8 cellular contexts compared by ENCODE assay signal in genomic region chr2:127887452-127888219, GRCh38. TPM values are rescaled to one million over a fixed set of nuclear protein-coding genes. Genes with fewer than 3 reads are reported as not detected.
DNase-seq lines count a peak whose midpoint lies in the region; ATAC-seq lines count a peak whose summit lies in the region.

No MANE protein-coding gene starts in this region.

- no peak overlapping the region for H2AK5ac ChIP-seq in neuronal stem cell (ENCODE audit: low read depth, low read length)

- H3K9me3 Mint-ChIP-seq in T-helper 2 cell treated with Interferon-gamma antibody and Interleukin-4, amounts not matched to agents 5 μg/mL and 100 μg/mL, for 36 hours, result no peaks in the 10 kb centered on the region
- no peaks in the 10 kb centered on the region for H3K9me3 Mint-ChIP-seq in activated naive CD8-positive, alpha-beta T cell treated with anti-CD3 and anti-CD28 coated beads for 36 hours

- peaks cover 36% of the 10 kb centered on the region for H3K4me1 Mint-ChIP-seq in T-helper 2 cell treated with Interferon-gamma antibody and Interleukin-4, amounts not matched to agents 5 μg/mL and 100 μg/mL, for 36 hours (ENCODE audit: low read depth)
- H3K4me1 Mint-ChIP-seq in activated naive CD8-positive, alpha-beta T cell treated with anti-CD3 and anti-CD28 coated beads for 36 hours, result peaks cover 34% of the 10 kb centered on the region

- H4K91ac ChIP-seq in neuronal stem cell (ENCODE audit: low read depth, low read length, poor library complexity), result no peak overlapping the region

- no peaks in the 10 kb centered on the region for H3K9me3 ChIP-seq in iPS-18c (ENCODE audit: control insufficient read depth, insufficient read depth, low read length)
- no peaks in the 10 kb centered on the region for H3K9me3 ChIP-seq in subcutaneous abdominal adipose tissue (ENCODE audit: control insufficient read depth in 5 of 5, low read length in 5 of 5)
- no peaks in the 10 kb centered on the region for H3K9me3 ChIP-seq in neuronal stem cell (replicated peaks in 1 of 2; ENCODE audit: control insufficient read depth in 2 of 2, insufficient read depth in 1 of 2, low read depth in 1 of 2, low read length in 2 of 2)

- H3K27ac Mint-ChIP-seq in T-helper 2 cell treated with Interferon-gamma antibody and Interleukin-4, amounts not matched to agents 5 μg/mL and 100 μg/mL, for 36 hours, result no peak overlapping the region
- H3K27ac Mint-ChIP-seq in activated naive CD8-positive, alpha-beta T cell treated with anti-CD3 and anti-CD28 coated beads for 36 hours, result peak overlapping the region; percentile 74

- H2BK5ac ChIP-seq in neuronal stem cell (ENCODE audit: low read length), result no peak overlapping the region

- H3K27me3 ChIP-seq in subcutaneous abdominal adipose tissue (ENCODE audit: control insufficient read depth in 5 of 5, insufficient read depth in 4 of 5, low read length in 5 of 5), result no peaks in the 10 kb centered on the region
- no peaks in the 10 kb centered on the region for H3K27me3 ChIP-seq in neuronal stem cell (ENCODE audit: control insufficient read depth in 3 of 3, insufficient read depth in 3 of 3, low read depth in 1 of 3, low read length in 3 of 3)

- no peak overlapping the region for H3K23ac ChIP-seq in neuronal stem cell (ENCODE audit: low read depth, low read length, poor library complexity)

- peak overlapping the region; percentile 60 for H3K27ac ChIP-seq in subcutaneous abdominal adipose tissue (ENCODE audit: low read depth, low read length)
- H3K27ac ChIP-seq in neuronal stem cell (replicated peaks; ENCODE audit: low read length), result no peak overlapping the region

- no peak overlapping the region for H2AFZ ChIP-seq in neuronal stem cell (ENCODE audit: low read length)

- no peak overlapping the region for H3K18ac ChIP-seq in neuronal stem cell (ENCODE audit: low read length)

- peak overlapping the region; percentile 85 for H3K4me3 Mint-ChIP-seq in T-helper 2 cell treated with Interferon-gamma antibody and Interleukin-4, amounts not matched to agents 5 μg/mL and 100 μg/mL, for 36 hours
- peak overlapping the region; percentile 86 for H3K4me3 Mint-ChIP-seq in activated naive CD8-positive, alpha-beta T cell treated with anti-CD3 and anti-CD28 coated beads for 36 hours

- H3K14ac ChIP-seq in neuronal stem cell (ENCODE audit: low read length), result no peak overlapping the region

- H3K4me3 ChIP-seq in iPS-18c (ENCODE audit: insufficient read depth, low read depth, low read length), result peak overlapping the region; percentile 2; the same call in 1 of the 2 replicates
- H3K4me3 ChIP-seq in subcutaneous abdominal adipose tissue (ENCODE audit: low read depth in 1 of 5, low read length in 5 of 5), result peak overlapping the region; percentile 28 to 59 (median 55)
- peak overlapping the region in 1 of 2 donors; percentile 27 for H3K4me3 ChIP-seq in neuronal stem cell (ENCODE audit: low read length in 2 of 2)

- no peak overlapping the region for H3K4ac ChIP-seq in neuronal stem cell (ENCODE audit: low read length)

- peaks cover 4 to 30% (median 28%) of the 10 kb centered on the region in 5 donors for H3K4me1 ChIP-seq in subcutaneous abdominal adipose tissue (ENCODE audit: control insufficient read depth in 5 of 5, insufficient read depth in 5 of 5, low read length in 5 of 5)
- peaks cover 4 to 14% of the 10 kb centered on the region in 2 donors for H3K4me1 ChIP-seq in neuronal stem cell (ENCODE audit: control insufficient read depth in 2 of 2, insufficient read depth in 1 of 2, low read depth in 1 of 2, low read length in 2 of 2)

- DNase-seq in T-helper 2 cell treated with Interferon-gamma antibody and Interleukin-4, amounts not matched to agents 5 μg/mL and 100 μg/mL, for 36 hours (ENCODE audit: low spot score), result no peak
- DNase-seq in T-helper 2 cell (no peak), neuronal stem cell (ENCODE audit: low spot score) (no peak), NCI-H510A (lab: John Stamatoyannopoulos, UW) (no peak)
- no peak for DNase-seq in activated naive CD8-positive, alpha-beta T cell treated with anti-CD3 and anti-CD28 coated beads for 36 hours

- H3K36me3 ChIP-seq in subcutaneous abdominal adipose tissue (ENCODE audit: control insufficient read depth in 5 of 5, insufficient read depth in 5 of 5, low read length in 5 of 5) (peaks cover 0 to 2% (median 0%) of the 10 kb centered on the region in 5 donors), neuronal stem cell (replicated peaks in 1 of 2; ENCODE audit: control insufficient read depth in 2 of 2, insufficient read depth in 2 of 2, low read length in 2 of 2) (peaks cover 0 to 24% of the 10 kb centered on the region in 2 donors)

- no peak overlapping the region for H2BK15ac ChIP-seq in neuronal stem cell (ENCODE audit: low read length)

- WGBS in neuronal stem cell (ENCODE audit: extremely low coverage in 2 of 2, insufficient read length in 2 of 2, insufficient replicate concordance in 1 of 2), 2 donors, result no CpG with 5 or more reads among the region's 6 CpGs

- H3K79me1 ChIP-seq in neuronal stem cell (ENCODE audit: low read depth, low read length), result no peaks in the 10 kb centered on the region

- H3K9ac ChIP-seq in subcutaneous abdominal adipose tissue (ENCODE audit: low read length in 5 of 5), result peak overlapping the region; percentile 12 to 68 (median 55)
- no peak overlapping the region for H3K9ac ChIP-seq in neuronal stem cell (ENCODE audit: low read depth, low read length, poor library complexity)

- no peaks in the 10 kb centered on the region for H3K27me3 Mint-ChIP-seq in T-helper 2 cell treated with Interferon-gamma antibody and Interleukin-4, amounts not matched to agents 5 μg/mL and 100 μg/mL, for 36 hours (ENCODE audit: low read depth)
- H3K27me3 Mint-ChIP-seq in activated naive CD8-positive, alpha-beta T cell treated with anti-CD3 and anti-CD28 coated beads for 36 hours, result no peaks in the 10 kb centered on the region

- no peak overlapping the region for H4K8ac ChIP-seq in neuronal stem cell (ENCODE audit: low read depth, low read length)

- no peak overlapping the region for H2BK120ac ChIP-seq in neuronal stem cell (ENCODE audit: low read depth, low read length)

- peaks cover 16% of the 10 kb centered on the region for H3K36me3 Mint-ChIP-seq in T-helper 2 cell treated with Interferon-gamma antibody and Interleukin-4, amounts not matched to agents 5 μg/mL and 100 μg/mL, for 36 hours (ENCODE audit: low read depth)
- H3K36me3 Mint-ChIP-seq in activated naive CD8-positive, alpha-beta T cell treated with anti-CD3 and anti-CD28 coated beads for 36 hours, result peaks cover 6% of the 10 kb centered on the region

- H2BK12ac ChIP-seq in neuronal stem cell (ENCODE audit: low read length), result no peak overlapping the region

- no peak for ATAC-seq in HG02885 (IDR thresholded peaks at IDR 0.05; ENCODE audit: poor library complexity, unreplicated experiment)

- no peak overlapping the region for H3K4me2 ChIP-seq in neuronal stem cell (ENCODE audit: insufficient read depth, low read length, poor library complexity, severe bottlenecking)

RNA-seq across cellular contexts. Expression of gene AMMECR1L, which starts 1.9 kb away (rescaled TPM):
- total RNA-seq in activated naive CD8-positive, alpha-beta T cell treated with anti-CD3 and anti-CD28 coated beads for 36 hours, result 10 to 100 TPM; 16.4 to 17.4 TPM
- 11.8 TPM for polyA plus RNA-seq in neuronal stem cell (2013, experiment 1 of 2)
- polyA plus RNA-seq in neuronal stem cell (2013, experiment 2 of 2), result 12.0 TPM

RNA-seq across cellular contexts. Expression of gene POLR2D, which starts 29.7 kb away (rescaled TPM):
- total RNA-seq in activated naive CD8-positive, alpha-beta T cell treated with anti-CD3 and anti-CD28 coated beads for 36 hours, result 10 to 100 TPM; 91.8 to 97.2 TPM
- 33.1 TPM for polyA plus RNA-seq in neuronal stem cell (2013, experiment 1 of 2)
- polyA plus RNA-seq in neuronal stem cell (2013, experiment 2 of 2), result 33.8 TPM
